8 cellular contexts compared by ENCODE assay signal in genomic region chr11:61972796-61973602, GRCh38. TPM values are rescaled to one million over a fixed set of nuclear protein-coding genes. Genes with fewer than 3 reads are reported as not detected.
DNase-seq lines count a peak whose midpoint lies in the region; ATAC-seq and TF ChIP-seq lines count a peak whose summit lies in the region.

No MANE protein-coding gene starts in this region.

- H3K4me3 ChIP-seq in left lung: no peak overlapping the region
- H3K4me3 ChIP-seq in thyroid gland (replicated peaks in 1 of 3): no peak overlapping the region

- 51 to 55% methylated on average over 11 to 13 of the region's 13 CpGs for WGBS in thyroid gland, 2 donors

- peak overlapping the region; percentile 45 for H3K4me3 Mint-ChIP-seq in activated naive CD4-positive, alpha-beta T cell treated with anti-CD3 and anti-CD28 coated beads, Interleukin-2, amount 50 U/mL, for 24 hours

- intact Hi-C loops in left lung (cut with DNase I) (no loop called here), thyroid gland (cut with DNase I) (no loop called here)

- no peak for TF ChIP-seq POLR2A in thyroid gland (IDR thresholded peaks at IDR 0.05)

- no peaks in the 10 kb centered on the region for H3K9me3 ChIP-seq in left lung
- H3K9me3 ChIP-seq in thyroid gland: no peaks in the 10 kb centered on the region

- H3K36me3 Mint-ChIP-seq in activated naive CD4-positive, alpha-beta T cell treated with anti-CD3 and anti-CD28 coated beads, Interleukin-2, amount 50 U/mL, for 24 hours: no peaks in the 10 kb centered on the region

- H3K4me1 Mint-ChIP-seq in activated naive CD4-positive, alpha-beta T cell treated with anti-CD3 and anti-CD28 coated beads, Interleukin-2, amount 50 U/mL, for 24 hours: peaks cover 52% of the 10 kb centered on the region

- TF ChIP-seq CTCF in left lung (IDR thresholded peaks at IDR 0.05): no peak
- TF ChIP-seq CTCF in thyroid gland (IDR thresholded peaks at IDR 0.05): no peak

- H3K27me3 Mint-ChIP-seq in activated naive CD4-positive, alpha-beta T cell treated with anti-CD3 and anti-CD28 coated beads, Interleukin-2, amount 50 U/mL, for 24 hours: no peaks in the 10 kb centered on the region

- H3K27me3 ChIP-seq in left lung (no peaks in the 10 kb centered on the region), thyroid gland (no peaks in the 10 kb centered on the region)

- ATAC-seq in left lung (peak; percentile 37), GM21381 (IDR thresholded peaks at IDR 0.05; ENCODE audit: unreplicated experiment) (no peak)

- peak overlapping the region; percentile 85 for H3K27ac Mint-ChIP-seq in activated naive CD4-positive, alpha-beta T cell treated with anti-CD3 and anti-CD28 coated beads, Interleukin-2, amount 50 U/mL, for 24 hours

- H3K27ac ChIP-seq in angular gyrus (ENCODE audit: low read depth, low read length) (peak overlapping the region; percentile 99), left lung (peak overlapping the region; percentile 94 to 98), thyroid gland (peak overlapping the region; percentile 92 to 99 (median 93))

- H3K9me3 Mint-ChIP-seq in activated naive CD4-positive, alpha-beta T cell treated with anti-CD3 and anti-CD28 coated beads, Interleukin-2, amount 50 U/mL, for 24 hours: no peaks in the 10 kb centered on the region

- H3K4me1 ChIP-seq in left lung (peaks cover 65 to 89% of the 10 kb centered on the region in 2 donors), thyroid gland (peaks cover 90 to 96% of the 10 kb centered on the region in 2 donors)

- H3K36me3 ChIP-seq in left lung (no peaks in the 10 kb centered on the region), thyroid gland (no peaks in the 10 kb centered on the region)

- DNase-seq in activated naive CD4-positive, alpha-beta T cell treated with anti-CD3 and anti-CD28 coated beads, Interleukin-2, amount 50 U/mL, for 16 hours: no peak
- DNase-seq in left lung: peak in 1 of 2 donors; percentile 58
- DNase-seq in thyroid gland: peak; percentile 60 to 64
- no peak for DNase-seq in NCI-H187 (lab: John Stamatoyannopoulos, UW)
- DNase-seq in anterior cingulate cortex (lab: John Stamatoyannopoulos, UW): no peak

RNA-seq across cellular contexts. Expression of gene FTH1, which starts 5.6 kb away (rescaled TPM):
- total RNA-seq in left lung (1,000 to 10,000 TPM; 3,536 to 5,494 TPM), thyroid gland (1,000 to 10,000 TPM; 2,377 to 4,120 (median 2,918) TPM)

RNA-seq across cellular contexts. Expression of gene BEST1, which starts 22.8 kb away (rescaled TPM):
- 10 to 100 TPM in 1 of 2 donors, 1 to 10 TPM in 1; 3.8 to 14.6 TPM for total RNA-seq in left lung
- total RNA-seq in thyroid gland: 1 to 10 TPM in 3 of 4 donors, under 1 TPM in 1; 0.67 to 3.3 (median 1.9) TPM

RNA-seq across cellular contexts. Expression of gene RAB3IL1, which starts 55.6 kb away (rescaled TPM):
- total RNA-seq in left lung: 10 to 100 TPM; 10.8 to 13.3 TPM
- 10 to 100 TPM in 3 of 4 donors, 1 to 10 TPM in 1; 6.5 to 27.7 (median 15.2) TPM for total RNA-seq in thyroid gland

Comparison
In these comparisons a context has a peak if more than half of its experiments do, and no peak if none do; other contexts are left out.
1. DNase-seq: peak in thyroid gland (2 of 2); none in activated naive CD4-positive, alpha-beta T cell treated with anti-CD3 and anti-CD28 coated beads, Interleukin-2, amount 50 U/mL, for 16 hours (single experiment), NCI-H187 (0 of 2) and anterior cingulate cortex (0 of 58).
2. Peak in every context shown above with its lines, with median percentiles within 50 percentile points of each other: H3K27ac ChIP-seq.